ENCODE assay signal across 11 cellular contexts in the genomic region with DNA sequence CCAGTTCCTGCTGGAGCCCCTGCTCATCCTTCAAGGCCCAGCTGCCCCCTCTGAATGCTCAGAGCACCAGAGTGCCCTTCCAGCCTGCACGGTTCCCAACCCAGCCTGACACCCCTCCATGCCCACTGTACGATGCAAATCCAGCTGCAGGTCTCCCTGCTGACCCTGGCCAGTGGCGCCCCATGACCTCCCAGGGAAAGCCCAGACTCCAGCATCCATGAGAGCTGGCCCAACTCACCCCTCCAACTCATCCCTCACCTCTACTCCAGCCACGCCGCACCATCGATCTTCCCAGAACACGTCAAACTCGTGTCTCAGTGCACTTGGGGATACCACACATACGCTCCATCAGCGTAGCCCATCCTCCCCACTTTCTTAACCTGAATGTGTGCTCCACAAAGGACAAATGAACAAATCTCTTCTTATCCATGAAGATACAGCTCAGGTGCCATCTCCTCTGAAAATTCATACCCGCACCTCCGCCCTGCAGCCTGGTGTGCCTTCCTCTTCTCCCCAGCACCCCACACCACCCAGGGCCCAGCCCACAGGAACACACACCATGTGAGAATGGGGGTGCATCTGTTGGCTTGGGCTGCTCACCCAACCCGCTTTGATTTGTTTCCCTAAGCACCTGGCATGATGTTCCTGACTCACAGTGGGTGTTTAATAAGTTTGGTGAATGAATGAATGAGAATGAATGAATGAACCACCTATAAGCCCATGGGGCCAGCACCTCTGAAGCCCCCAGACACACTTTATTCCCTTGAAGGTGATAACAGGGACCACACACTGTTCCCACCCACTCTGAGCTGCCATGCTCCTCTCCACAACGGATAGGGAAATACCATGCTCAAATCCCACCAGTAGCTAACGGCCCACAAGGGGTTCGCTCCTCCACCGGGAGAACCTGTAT. TPM values are rescaled to one million over a fixed set of nuclear protein-coding genes. Genes with fewer than 3 reads are reported as not detected.
A peak's percentile ranks its signal among the peaks of the same experiment; 100 is the strongest.
DNase-seq lines count a peak whose midpoint lies in the region; ATAC-seq and TF ChIP-seq lines count a peak whose summit lies in the region.
"Had no signal": no experiment of that assay in that cellular context is flagged by ENCODE, and none has a peak within 500 bp of the region (broad histone marks: within the 10 kb centered on the region; RNA-seq: fewer than 3 reads in every experiment).

No MANE protein-coding gene starts in this region.

- POLR2A ChIA-PET in Panc1 (lab: Charles Lee), result no interaction called here

- no peaks in the 10 kb centered on the region for H3K9me3 Mint-ChIP-seq in GM23338
- H3K9me3 Mint-ChIP-seq: activated B cell treated with CpG ODN at 0.5 μM for 24 hours had no signal

- H3F3A ChIP-seq in GM23338 (replicated peaks; ENCODE audit: low read depth), result no peaks in the 10 kb centered on the region

- 91% methylated on average over 15 of the region's 17 CpGs for WGBS in esophagus muscularis mucosa
- WGBS in psoas muscle, 3 donors, result 79 to 87% (median 82%) methylated on average over 17 of the region's 17 CpGs

- no peaks in the 10 kb centered on the region for H3K27me3 ChIP-seq in BLaER1
- no peaks in the 10 kb centered on the region for H3K27me3 ChIP-seq in Panc1 (ENCODE audit: control insufficient read depth, insufficient read depth, low read length)
- H3K27me3 ChIP-seq in esophagus muscularis mucosa, result no peaks in the 10 kb centered on the region
- H3K27me3 ChIP-seq in psoas muscle (ENCODE audit: insufficient read depth in 3 of 3, low read length in 2 of 3), result no peaks in the 10 kb centered on the region
- H3K27me3 ChIP-seq in GM23338 (ENCODE audit: insufficient read depth), result no peaks in the 10 kb centered on the region
- no peaks in the 10 kb centered on the region for H3K27me3 ChIP-seq in Peyer's patch

- DNase-seq in Panc1 (ENCODE audit: low read depth, low spot score) (no peak), esophagus muscularis mucosa (ENCODE audit: extremely low spot score) (no peak), psoas muscle (no peak), GM23338 (ENCODE audit: low spot score) (no peak), Peyer's patch (no peak), NCI-H1092 (lab: John Stamatoyannopoulos, UW) (no peak)
- DNase-seq: activated B cell treated with CpG ODN at 0.5 μM for 24 hours; COR-L47; stimulated activated CD4-positive, alpha-beta T cell treated with anti-CD3 and anti-CD28 coated beads, Interleukin-4, amount 100 ng/mL, for 4 hours had no signal

- ATAC-seq in Panc1, result no peak
- ATAC-seq in psoas muscle, result no peak
- no peak for ATAC-seq in GM23338
- ATAC-seq in HG03025 (IDR thresholded peaks at IDR 0.05; ENCODE audit: low FRiP score, unreplicated experiment), result no peak

- no TSS peak for BruUV-seq in Panc1 (replicated peaks; lab: Mats Ljungman, UMichigan)

- peak overlapping the region; percentile 81 for H3K27ac ChIP-seq in BLaER1
- peak overlapping the region; percentile 48 for H3K27ac ChIP-seq in Panc1 (ENCODE audit: low read length)
- peak overlapping the region; percentile 81 to 90 (median 84) for H3K27ac ChIP-seq in esophagus muscularis mucosa (replicated peaks in 1 of 4)
- peak overlapping the region; percentile 99 for H3K27ac ChIP-seq in psoas muscle
- H3K27ac ChIP-seq in GM23338 (ENCODE audit: low read depth), result no peak overlapping the region
- H3K27ac ChIP-seq in Peyer's patch, result peak overlapping the region in 2 of 4 donors; percentile 59 to 74

- peaks cover 13% of the 10 kb centered on the region for H3K27me3 Mint-ChIP-seq in GM23338 (ENCODE audit: insufficient read depth, low read depth, poor library complexity)
- H3K27me3 Mint-ChIP-seq: activated B cell treated with CpG ODN at 0.5 μM for 24 hours had no signal

- TF ChIP-seq POLR2A in esophagus muscularis mucosa (IDR thresholded peaks at IDR 0.05; ENCODE audit: low read depth) (no peak), Peyer's patch (IDR thresholded peaks at IDR 0.05) (no peak)

- in situ Hi-C loops in Panc1 (cut with HindIII; ENCODE audit: low pct_unique_long_range_greater_than_20kb, low sequenced_read_pairs), result no loop called here

- no peaks in the 10 kb centered on the region for H4K20me1 ChIP-seq in BLaER1
- H4K20me1 ChIP-seq in GM23338 (replicated peaks; ENCODE audit: insufficient read depth), result no peaks in the 10 kb centered on the region

- CTCF ChIA-PET in Panc1 (lab: Charles Lee), result no interaction called here

- peak overlapping the region; percentile 72 for H3K9ac ChIP-seq in BLaER1

- intact Hi-C loops in Panc1 (cut with micrococcal nuclease; ENCODE audit: unreplicated experiment) (no loop called here), esophagus muscularis mucosa (cut with DNase I) (no loop called here), psoas muscle (cut with DNase I) (loop anchor here in 1 of 2 donors (2.0 kb wide), 1 partner anchor 27 kb away; no protein-coding TSS in a partner anchor)

- H2AFZ ChIP-seq in GM23338, result no peak overlapping the region

- H3K9me2 ChIP-seq in GM23338 (ENCODE audit: insufficient read depth), result no peaks in the 10 kb centered on the region

- H3K4me3 Mint-ChIP-seq in GM23338, result no peak overlapping the region
- H3K4me3 Mint-ChIP-seq: activated B cell treated with CpG ODN at 0.5 μM for 24 hours had no signal

- H3K79me2 ChIP-seq in GM23338 (replicated peaks; ENCODE audit: insufficient read depth), result no peaks in the 10 kb centered on the region

- H3K4me3 ChIP-seq in BLaER1 (no peak overlapping the region), Panc1 (ENCODE audit: low read depth in 2 of 2, low read length in 2 of 2) (no peak overlapping the region), esophagus muscularis mucosa (no peak overlapping the region), psoas muscle (no peak overlapping the region), GM23338 (no peak overlapping the region), Peyer's patch (no peak overlapping the region)

- peaks cover 5% of the 10 kb centered on the region; the same call in 2 of the 3 replicates for H3K36me3 Mint-ChIP-seq in GM23338 (ENCODE audit: low read depth)

- peaks cover 25% of the 10 kb centered on the region for H3K4me1 Mint-ChIP-seq in GM23338

- TF ChIP-seq EP300 in esophagus muscularis mucosa (IDR thresholded peaks at IDR 0.05), result no peak

- TF ChIP-seq CTCF in Panc1 (IDR thresholded peaks at IDR 0.05) (no peak), esophagus muscularis mucosa (IDR thresholded peaks at IDR 0.05) (no peak), psoas muscle (IDR thresholded peaks at IDR 0.05) (no peak), GM23338 (conservative IDR thresholded peaks at IDR 0.05; ENCODE audit: low read depth in 2 of 2) (no peak), Peyer's patch (IDR thresholded peaks at IDR 0.05) (no peak)

- H3K4me1 ChIP-seq in BLaER1 (peaks cover 85% of the 10 kb centered on the region), Panc1 (ENCODE audit: control insufficient read depth, insufficient read depth, low read length) (peaks cover 45% of the 10 kb centered on the region), esophagus muscularis mucosa (peaks cover 49 to 75% (median 71%) of the 10 kb centered on the region in 4 donors), psoas muscle (peaks cover 72% of the 10 kb centered on the region), GM23338 (ENCODE audit: insufficient read depth) (peaks cover 6% of the 10 kb centered on the region), Peyer's patch (peaks cover 0 to 30% (median 0%) of the 10 kb centered on the region in 4 donors)

- H3K27ac Mint-ChIP-seq in GM23338, result no peak overlapping the region

- H3K4me2 ChIP-seq in BLaER1, result peak overlapping the region; percentile 89
- H3K4me2 ChIP-seq in GM23338, result no peak overlapping the region

- no peaks in the 10 kb centered on the region for H3K9me3 ChIP-seq in BLaER1
- no peaks in the 10 kb centered on the region for H3K9me3 ChIP-seq in Panc1 (ENCODE audit: control insufficient read depth, insufficient read depth, low read depth, low read length)
- H3K9me3 ChIP-seq in esophagus muscularis mucosa, result no peaks in the 10 kb centered on the region
- H3K9me3 ChIP-seq in psoas muscle, result no peaks in the 10 kb centered on the region
- H3K9me3 ChIP-seq in Peyer's patch, result no peaks in the 10 kb centered on the region

- peaks cover 4% of the 10 kb centered on the region; the same call in 1 of the 2 replicates for H3K36me3 ChIP-seq in BLaER1
- no peaks in the 10 kb centered on the region for H3K36me3 ChIP-seq in Panc1 (ENCODE audit: control insufficient read depth, insufficient read depth, low read length)
- no peaks in the 10 kb centered on the region for H3K36me3 ChIP-seq in esophagus muscularis mucosa
- no peaks in the 10 kb centered on the region for H3K36me3 ChIP-seq in psoas muscle (ENCODE audit: insufficient read depth in 1 of 2, low read depth in 1 of 2)
- H3K36me3 ChIP-seq in GM23338 (ENCODE audit: insufficient read depth), result no peaks in the 10 kb centered on the region
- H3K36me3 ChIP-seq in Peyer's patch, result no peaks in the 10 kb centered on the region

RNA-seq across cellular contexts. Expression of gene PLA2G6, which starts 6.2 kb away (rescaled TPM):
- total RNA-seq in Panc1 (2021; ENCODE audit: unreplicated experiment), result 16.2 TPM
- 17.7 TPM for polyA plus RNA-seq in Panc1 (2012; ENCODE audit: insufficient read length)
- 10 to 100 TPM; 13.9 to 18.3 (median 15.6) TPM for total RNA-seq in esophagus muscularis mucosa
- 10 to 100 TPM in 2 of 4 donors, 1 to 10 TPM in 2; 8.5 to 17.4 (median 11.4) TPM for total RNA-seq in psoas muscle
- polyA plus RNA-seq in psoas muscle, result 1 to 10 TPM; 4.5 to 7.1 (median 7.1) TPM
- 6.3 and 12.6 TPM in 2 replicates for total RNA-seq in GM23338 (2014; rRNA removed; shearing (Covaris generic))
- 4.5 and 5.8 TPM in 2 replicates for polyA plus RNA-seq in GM23338 (2016; fragmentation: Nextera tagmentation; extraction: Ambion mirVana)
- total RNA-seq in Peyer's patch, result 100 to 1,000 TPM in 1 of 4 donors, 10 to 100 TPM in 3; 19.3 to 102 (median 60.6) TPM

RNA-seq across cellular contexts. Expression of gene MAFF, which starts 26.3 kb away (rescaled TPM):
- total RNA-seq in Panc1 (2021; ENCODE audit: unreplicated experiment) (6.4 TPM), esophagus muscularis mucosa (100 to 1,000 TPM in 1 of 4 donors, 10 to 100 TPM in 3; 26.2 to 182 (median 54.3) TPM), psoas muscle (10 to 100 TPM in 3 of 4 donors, 1 to 10 TPM in 1; 5.7 to 63.8 (median 39.5) TPM), Peyer's patch (10 to 100 TPM in 2 of 4 donors, 1 to 10 TPM in 2; 5.1 to 14.2 (median 12.0) TPM)
- polyA plus RNA-seq in Panc1 (2012; ENCODE audit: insufficient read length), result 11.8 TPM
- polyA plus RNA-seq in psoas muscle (100 to 1,000 TPM in 1 of 3 donors, 10 to 100 TPM in 2; 23.6 to 118 (median 26.9) TPM), GM23338 (2016; fragmentation: Nextera tagmentation; extraction: Ambion mirVana) (2.2 and 2.3 TPM in 2 replicates)
- 7.7 and 8.9 TPM in 2 replicates for total RNA-seq in GM23338 (2014; rRNA removed; shearing (Covaris generic))
